Comparison of ENCODE assay signal across 16 cellular contexts in genomic region chr17:74267054-74267453, GRCh38. TPM values are rescaled to one million over a fixed set of nuclear protein-coding genes. Genes with fewer than 3 reads are reported as not detected.
"Had no signal": no experiment of that assay in that cellular context is flagged by ENCODE, and none has a peak within 500 bp of the region (broad histone marks: within the 10 kb centered on the region; RNA-seq: fewer than 3 reads in every experiment).

No MANE protein-coding gene starts in this region.

RNA-seq across cellular contexts. Expression of gene DNAI2, which starts 7.0 kb away (rescaled TPM):
- total RNA-seq: hepatocyte, kidney epithelial cell, left cardiac atrium, left colon, left lobe of liver, left ventricle myocardium inferior, left ventricle myocardium superior, liver, lung microvascular endothelial cell, mammary epithelial cell, mesenteric fat pad, mesothelial cell of epicardium, mucosa of descending colon, myocyte had no signal
- polyA plus RNA-seq: hepatocyte, keratinocyte, liver, mammary epithelial cell had no signal

RNA-seq across cellular contexts. Expression of gene KIF19, which starts 59.0 kb away (rescaled TPM):
- total RNA-seq: kidney epithelial cell, mammary epithelial cell, mesothelial cell of epicardium, myocyte had no signal
- polyA plus RNA-seq: keratinocyte; mammary epithelial cell; naive thymus-derived CD4-positive, alpha-beta T cell had no signal
